Comparison of ENCODE assay signal across 3 cellular contexts in the genomic region with DNA sequence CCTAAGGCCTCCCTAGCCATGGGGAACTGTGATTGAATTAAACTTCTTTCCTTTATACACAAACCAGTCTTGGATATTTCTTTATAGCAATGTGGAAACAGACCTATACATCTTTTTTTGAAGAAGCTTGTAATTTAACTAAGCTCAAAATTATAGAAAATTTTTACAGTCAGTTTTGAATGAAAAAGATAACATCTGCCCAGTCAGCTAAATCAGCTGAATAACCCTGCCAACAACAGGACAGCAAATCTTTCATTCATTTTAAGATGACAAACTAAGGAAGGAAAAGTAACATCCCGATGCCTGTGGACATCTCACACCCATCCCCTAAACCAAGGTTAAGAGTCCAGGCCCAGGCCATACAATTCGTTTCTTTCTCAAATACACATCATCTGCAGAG.
TF ChIP-seq lines count a peak whose summit lies in the region.

No MANE protein-coding gene starts in this region.

TF ChIP-seq in HepG2, 621 proteins besides CTCF, POLR2A, EP300 and RAD21:
- TF ChIP-seq MAFF (IDR thresholded peaks at IDR 0.05; ENCODE audit: low read depth, low read length), result peak; percentile 64
- no peak for TF ChIP-seq HNF1A (IDR thresholded peaks at IDR 0.05; ENCODE audit: low read depth)
- no peak for TF ChIP-seq HNF1A (CRISPR knock-in tag; IDR thresholded peaks at IDR 0.05; ENCODE audit: borderline replicate concordance)
- TF ChIP-seq MAFK (conservative IDR thresholded peaks at IDR 0.05 in 1 of 2, IDR thresholded peaks at IDR 0.05 in 1 of 2; ENCODE audit: low read length in 2 of 2), result peak; percentile 67 to 80; a peak in 3 of 4 replicates
- no peak for TF ChIP-seq DPF2 (CRISPR knock-in tag; IDR thresholded peaks at IDR 0.05; ENCODE audit: borderline replicate concordance, low read depth)
- TF ChIP-seq TOPORS (CRISPR knock-in tag; IDR thresholded peaks at IDR 0.05), result no peak

TF ChIP-seq in A549, 52 proteins besides CTCF, POLR2A, EP300 and RAD21:
- TF ChIP-seq HEYL (CRISPR knock-in tag; IDR thresholded peaks at IDR 0.05) (no peak), ESRRA (IDR thresholded peaks at IDR 0.05; ENCODE audit: borderline replicate concordance, low read length) (no peak), RARB (CRISPR knock-in tag; IDR thresholded peaks at IDR 0.05) (no peak), RNF2 (IDR thresholded peaks at IDR 0.05; ENCODE audit: borderline replicate concordance, low read depth) (no peak), MAFK (IDR thresholded peaks at IDR 0.05; ENCODE audit: partially characterized antibody) (peak; percentile 66), NPAS2 (CRISPR knock-in tag; IDR thresholded peaks at IDR 0.05; ENCODE audit: borderline replicate concordance) (no peak), JUN (IDR thresholded peaks at IDR 0.05) (no peak), MYC (IDR thresholded peaks at IDR 0.05; ENCODE audit: borderline replicate concordance, low read length) (no peak)

TF ChIP-seq in IMR-90, 13 proteins besides CTCF, POLR2A, EP300 and RAD21:
- TF ChIP-seq, protein P1, sequence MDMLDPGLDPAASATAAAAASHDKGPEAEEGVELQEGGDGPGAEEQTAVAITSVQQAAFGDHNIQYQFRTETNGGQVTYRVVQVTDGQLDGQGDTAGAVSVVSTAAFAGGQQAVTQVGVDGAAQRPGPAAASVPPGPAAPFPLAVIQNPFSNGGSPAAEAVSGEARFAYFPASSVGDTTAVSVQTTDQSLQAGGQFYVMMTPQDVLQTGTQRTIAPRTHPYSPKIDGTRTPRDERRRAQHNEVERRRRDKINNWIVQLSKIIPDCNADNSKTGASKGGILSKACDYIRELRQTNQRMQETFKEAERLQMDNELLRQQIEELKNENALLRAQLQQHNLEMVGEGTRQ (IDR thresholded peaks at IDR 0.05; ENCODE audit: low read depth, low read length), result no peak
- no peak for TF ChIP-seq CHD1 (IDR thresholded peaks at IDR 0.05; ENCODE audit: low read depth, low read length)
- no peak for TF ChIP-seq CEBPB (IDR thresholded peaks at IDR 0.05; ENCODE audit: low read depth, low read length)
- TF ChIP-seq MAZ (IDR thresholded peaks at IDR 0.05; ENCODE audit: borderline replicate concordance, low read depth, low read length), result no peak
- peak; percentile 57 for TF ChIP-seq MAFK (IDR thresholded peaks at IDR 0.05; ENCODE audit: low read depth, low read length)
